Comparison of ENCODE assay signal across 25 cellular contexts in the genomic region with DNA sequence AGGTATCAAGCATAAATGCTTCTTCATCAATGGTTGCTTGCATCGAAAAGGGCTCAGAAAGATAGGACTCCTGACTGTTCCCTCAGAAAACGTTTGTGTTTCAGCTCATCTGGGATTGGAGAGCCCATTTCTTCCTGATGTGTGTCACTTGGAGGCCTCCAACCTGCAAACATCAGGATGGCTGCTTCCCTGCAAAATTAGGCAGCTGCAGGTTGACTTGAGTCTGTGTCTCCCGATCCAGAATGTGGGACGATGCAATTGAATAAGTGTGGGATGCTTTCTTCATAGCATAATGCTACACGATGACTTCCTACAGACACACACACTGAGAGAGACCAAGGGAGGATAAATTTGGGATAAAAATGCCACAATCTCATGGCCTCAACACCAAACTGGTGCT. TPM values are rescaled to one million over a fixed set of nuclear protein-coding genes. Genes with fewer than 3 reads are reported as not detected.
DNase-seq lines count a peak whose midpoint lies in the region; FAIRE-seq and TF ChIP-seq lines count a peak whose summit lies in the region.
"Had no signal": no experiment of that assay in that cellular context is flagged by ENCODE, and none has a peak within 500 bp of the region (broad histone marks: within the 10 kb centered on the region; RNA-seq: fewer than 3 reads in every experiment).

No MANE protein-coding gene starts in this region.

- FAIRE-seq in bronchial epithelial cell (lab: Jason Lieb, UNC), result peak; percentile 75
- FAIRE-seq: A204.1, GM12878, H54 had no signal

- intact Hi-C loops in sigmoid colon (cut with DNase I), result no loop called here

- no peak for TF ChIP-seq POLR2A in sigmoid colon (IDR thresholded peaks at IDR 0.05)

- TF ChIP-seq CTCF in bronchial epithelial cell (IDR thresholded peaks at IDR 0.05; ENCODE audit: insufficient read depth, low read length, severe bottlenecking), result no peak
- no peak for TF ChIP-seq CTCF in sigmoid colon (IDR thresholded peaks at IDR 0.05)

- no peaks in the 10 kb centered on the region for H3K9me3 ChIP-seq in sigmoid colon
- H3K9me3 ChIP-seq: BLaER1 had no signal

- H3K4me3 ChIP-seq in bronchial epithelial cell (ENCODE audit: low read depth, low read length) (no peak overlapping the region), sigmoid colon (no peak overlapping the region)
- H3K4me3 ChIP-seq: BLaER1, GM12878 had no signal

- DNase-seq in NCI-H510A treated with DMSO at 0.1 percent for 48 hours (lab: John Stamatoyannopoulos, UW) (peak; percentile 89), NCI-H510A (lab: John Stamatoyannopoulos, UW) (no peak), NCI-H526 treated with DMSO at 0.1 percent for 48 hours (lab: John Stamatoyannopoulos, UW) (peak; percentile 18), bronchial epithelial cell (ENCODE audit: low read depth) (no peak), sigmoid colon (peak; percentile 3), NCI-H524 (lab: John Stamatoyannopoulos, UW) (no peak), epidermal melanocyte (ENCODE audit: insufficient read length, low spot score) (no peak)
- DNase-seq: CD4-positive, alpha-beta T cell; DMS79; EL; GDM1; NCI-H1048; NCI-H1694; NCI-H2029 treated with DMSO at 0.1 percent for 48 hours; NCI-H446 treated with DMSO at 0.1 percent for 48 hours; NCI-H82; NK-92 treated with Interleukin-12 subunit alpha and Interleukin-12 subunit beta, amount 100 ng/mL, for 24 hours; PC-3 had no signal

- TF ChIP-seq EP300 in sigmoid colon (IDR thresholded peaks at IDR 0.05), result no peak

- H3K27me3 ChIP-seq in bronchial epithelial cell (ENCODE audit: control insufficient read depth, insufficient read depth, low read length), result peaks cover 18% of the 10 kb centered on the region
- peaks cover 17 to 83% (median 42%) of the 10 kb centered on the region in 3 donors for H3K27me3 ChIP-seq in sigmoid colon
- H3K27me3 ChIP-seq: BLaER1 had no signal

- H3K36me3 ChIP-seq in bronchial epithelial cell (ENCODE audit: control insufficient read depth, insufficient read depth, low read length) (no peaks in the 10 kb centered on the region), sigmoid colon (no peaks in the 10 kb centered on the region)
- H3K36me3 ChIP-seq: BLaER1 had no signal

- no peak overlapping the region for H3K27ac ChIP-seq in sigmoid colon
- H3K27ac ChIP-seq: BLaER1, HL-60 had no signal

- 63 to 70% methylated on average over 5 of the region's 5 CpGs for WGBS in sigmoid colon, 2 donors

- H3K4me1 ChIP-seq in sigmoid colon, result peaks cover 0 to 10% (median 7%) of the 10 kb centered on the region in 4 donors

RNA-seq across cellular contexts. Expression of a gene that starts 42.2 kb away (rescaled TPM):
- total RNA-seq in bronchial epithelial cell, result not detected in 2 replicates
- total RNA-seq in sigmoid colon, result not detected
- not detected for polyA plus RNA-seq in sigmoid colon
- total RNA-seq: CD4-positive, alpha-beta T cell; GM12878; PC-3 had no signal
- polyA plus RNA-seq: AG04450, GM12878, IgD-negative memory B cell had no signal

Comparison
In these comparisons a context has a peak if more than half of its experiments do, and no peak if none do; other contexts are left out.
1. DNase-seq: peak in NCI-H510A treated with DMSO at 0.1 percent for 48 hours (single experiment), NCI-H526 treated with DMSO at 0.1 percent for 48 hours (single experiment) and sigmoid colon (single experiment); none in NCI-H510A (single experiment), bronchial epithelial cell (single experiment), NCI-H524 (0 of 2) and epidermal melanocyte (single experiment).